10 cellular contexts compared by ENCODE assay signal in genomic region chr10:6068422-6068821, GRCh38. TPM values are rescaled to one million over a fixed set of nuclear protein-coding genes. Genes with fewer than 3 reads are reported as not detected.
DNase-seq lines count a peak whose midpoint lies in the region; ATAC-seq and TF ChIP-seq lines count a peak whose summit lies in the region.
"Had no signal": no experiment of that assay in that cellular context is flagged by ENCODE, and none has a peak within 500 bp of the region (broad histone marks: within the 10 kb centered on the region; RNA-seq: fewer than 3 reads in every experiment).

No MANE protein-coding gene starts in this region.

- H3K27me3 ChIP-seq in DND-41 (ENCODE audit: insufficient read depth, low read length, poor library complexity), result no peaks in the 10 kb centered on the region
- H3K27me3 ChIP-seq in effector memory CD4-positive, alpha-beta T cell (replicated peaks; ENCODE audit: control insufficient read depth, insufficient read depth, low read length, poor library complexity, severe bottlenecking), result no peaks in the 10 kb centered on the region

- peaks cover 63% of the 10 kb centered on the region for H3K4me1 ChIP-seq in DND-41 (ENCODE audit: insufficient read depth, low read length)
- peaks cover 65% of the 10 kb centered on the region for H3K4me1 ChIP-seq in effector memory CD4-positive, alpha-beta T cell (ENCODE audit: control insufficient read depth, insufficient read depth, low read length, poor library complexity, severe bottlenecking)

- H4K20me1 ChIP-seq in DND-41 (ENCODE audit: insufficient read depth, low read length), result no peaks in the 10 kb centered on the region

- peak overlapping the region; percentile 27; the same call in 1 of the 2 replicates for H2AFZ ChIP-seq in DND-41 (ENCODE audit: low read depth, low read length)

- no peak overlapping the region for H3K27ac Mint-ChIP-seq in progenitor cell of endocrine pancreas

- DNase-seq in DND-41 (peak; percentile 71), NOMO-1 (lab: John Stamatoyannopoulos, UW; ENCODE audit: unreplicated experiment in 2 of 2) (peak; percentile 74 to 91), foreskin melanocyte (no peak), progenitor cell of endocrine pancreas (ENCODE audit: low spot score, unreplicated experiment) (no peak), NCI-H446 treated with DMSO at 0.1 percent for 48 hours (lab: John Stamatoyannopoulos, UW) (no peak)
- DNase-seq in effector memory CD4-positive, alpha-beta T cell, result no peak
- DNase-seq: stimulated activated CD4-positive, alpha-beta T cell treated with anti-CD3 and anti-CD28 coated beads, Interleukin-4, amount 100 ng/mL, for 4 hours had no signal

- H3K4me3 Mint-ChIP-seq in progenitor cell of endocrine pancreas (ENCODE audit: low read depth), result no peak overlapping the region

- no peaks in the 10 kb centered on the region for H3K9me3 ChIP-seq in DND-41 (ENCODE audit: insufficient read depth, low read length, severe bottlenecking)
- H3K9me3 ChIP-seq in effector memory CD4-positive, alpha-beta T cell (ENCODE audit: control insufficient read depth, low read length), result no peaks in the 10 kb centered on the region

- H3K36me3 ChIP-seq in DND-41 (ENCODE audit: insufficient read depth, low read length), result no peaks in the 10 kb centered on the region
- H3K36me3 ChIP-seq in effector memory CD4-positive, alpha-beta T cell (ENCODE audit: control insufficient read depth, insufficient read depth, low read length), result no peaks in the 10 kb centered on the region

- peak; percentile 96 for ATAC-seq in DND-41 (ENCODE audit: insufficient read depth, low read depth)
- ATAC-seq in GM21737 (IDR thresholded peaks at IDR 0.05; ENCODE audit: unreplicated experiment), result peak; percentile 50
- ATAC-seq in HG03565 (IDR thresholded peaks at IDR 0.05; ENCODE audit: unreplicated experiment), result no peak

- H3K4me2 ChIP-seq in DND-41 (ENCODE audit: insufficient read depth, low read length), result peak overlapping the region; percentile 45

- peaks cover 20% of the 10 kb centered on the region for H3K27me3 Mint-ChIP-seq in progenitor cell of endocrine pancreas

- H3K4me1 Mint-ChIP-seq in progenitor cell of endocrine pancreas (ENCODE audit: low read depth), result no peaks in the 10 kb centered on the region

- H3K9me3 Mint-ChIP-seq in progenitor cell of endocrine pancreas (ENCODE audit: low read depth), result no peaks in the 10 kb centered on the region

- peak; percentile 21 for TF ChIP-seq CTCF in DND-41 (IDR thresholded peaks at IDR 0.05; ENCODE audit: borderline replicate concordance, extremely low read depth, low read length, poor library complexity, severe bottlenecking)
- TF ChIP-seq CTCF in progenitor cell of endocrine pancreas (IDR thresholded peaks at IDR 0.05; ENCODE audit: unreplicated experiment), result no peak

- H3K4me3 ChIP-seq in DND-41 (ENCODE audit: low read depth in 1 of 2, low read length in 2 of 2), result peak overlapping the region in 1 of 2 experiments; percentile 8; a peak in 1 of 4 replicates
- H3K4me3 ChIP-seq in effector memory CD4-positive, alpha-beta T cell (ENCODE audit: insufficient read depth, low read depth, low read length, poor library complexity, severe bottlenecking), result peak overlapping the region; percentile 14

- H3K36me3 Mint-ChIP-seq in progenitor cell of endocrine pancreas (ENCODE audit: insufficient read depth), result no peaks in the 10 kb centered on the region

- H3K79me2 ChIP-seq in DND-41 (ENCODE audit: insufficient read depth, low read length), result no peaks in the 10 kb centered on the region

- peak overlapping the region; percentile 35 for H3K9ac ChIP-seq in DND-41 (ENCODE audit: low read depth, low read length)

- peak overlapping the region; percentile 64 for H3K27ac ChIP-seq in DND-41 (ENCODE audit: low read length)
- H3K27ac ChIP-seq in effector memory CD4-positive, alpha-beta T cell (ENCODE audit: insufficient read depth, low read length, poor library complexity, severe bottlenecking), result peak overlapping the region; percentile 60

RNA-seq across cellular contexts. Expression of gene IL2RA, which starts 6.3 kb away (rescaled TPM):
- not detected in 2 replicates for total RNA-seq in progenitor cell of endocrine pancreas
- total RNA-seq: NCI-H460 had no signal

RNA-seq across cellular contexts. Expression of gene RBM17, which starts 20.4 kb away (rescaled TPM):
- 122 and 138 TPM in 2 replicates for total RNA-seq in progenitor cell of endocrine pancreas

Comparison
In these comparisons a context has a peak if more than half of its experiments do, and no peak if none do; other contexts are left out.
1. DNase-seq: peak in DND-41 (single experiment) and NOMO-1 (2 of 2); none in effector memory CD4-positive, alpha-beta T cell (0 of 3), foreskin melanocyte (single experiment), progenitor cell of endocrine pancreas (single experiment) and NCI-H446 treated with DMSO at 0.1 percent for 48 hours (single experiment).